ENCODE assay signal across 11 cellular contexts in the genomic region with DNA sequence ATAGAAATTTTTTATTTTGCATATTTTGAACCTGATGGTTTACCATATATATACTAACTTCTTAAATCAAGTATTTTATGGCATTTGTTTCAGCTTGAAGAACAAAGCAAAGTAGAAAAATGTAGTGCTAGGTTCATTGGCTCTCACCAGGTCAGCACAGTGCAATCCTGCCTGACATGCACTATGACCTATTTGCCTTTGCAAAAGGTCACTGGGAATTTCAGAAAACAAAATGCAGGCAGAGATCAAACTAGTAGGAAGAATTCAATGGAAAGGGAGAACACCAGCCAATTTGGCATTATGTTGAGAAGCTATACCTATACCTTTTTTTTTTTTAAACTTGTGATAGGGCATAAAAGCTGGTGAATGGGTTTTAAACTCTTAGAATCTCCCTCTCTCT.
"Had no signal": no experiment of that assay in that cellular context is flagged by ENCODE, and none has a peak within 500 bp of the region (broad histone marks: within the 10 kb centered on the region; RNA-seq: fewer than 3 reads in every experiment).

No MANE protein-coding gene starts in this region.

- H2AFZ ChIP-seq: GM23248 had no signal

- H3K4me2 ChIP-seq: GM23338 had no signal

- H3K4me3 ChIP-seq: GM23248, GM23338, HAP-1 had no signal

- DNase-seq: GM23248, GOT3, H7, H9, HCEC 1CT, HFFc6 had no signal

- H3K9me3 ChIP-seq: HAP-1 had no signal

- ATAC-seq: GM23338, HCT116 had no signal

- H3K4me1 ChIP-seq: HAP-1 had no signal

- H3K36me3 ChIP-seq: HAP-1 had no signal

- FAIRE-seq: H1, H54 had no signal

- H3K27ac ChIP-seq: GM23248 had no signal

- H3K9ac ChIP-seq: GM23248 had no signal
